ENCODE assay signal across 14 cellular contexts in the genomic region with DNA sequence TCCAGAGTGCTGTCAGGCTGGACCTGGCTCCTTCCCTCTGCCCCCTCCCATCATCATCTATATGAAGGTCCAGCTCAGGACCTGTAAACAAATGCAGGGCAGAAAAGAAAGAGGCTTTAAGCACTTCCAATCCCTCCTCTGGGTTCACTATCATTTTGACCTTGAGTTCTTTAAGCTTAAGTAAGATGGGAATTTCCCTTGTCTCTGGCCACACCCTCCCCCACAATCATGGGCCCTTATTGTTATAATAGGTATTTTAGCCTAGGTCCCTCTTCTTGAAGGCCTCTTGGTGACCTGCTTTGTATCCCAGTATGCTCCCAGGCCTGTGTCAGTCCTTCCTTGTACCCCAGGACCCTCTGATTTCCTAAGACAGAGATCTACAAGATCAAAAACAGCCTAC. TPM values are rescaled to one million over a fixed set of nuclear protein-coding genes. Genes with fewer than 3 reads are reported as not detected.
DNase-seq lines count a peak whose midpoint lies in the region; ATAC-seq and TF ChIP-seq lines count a peak whose summit lies in the region.
"Had no signal": no experiment of that assay in that cellular context is flagged by ENCODE, and none has a peak within 500 bp of the region (broad histone marks: within the 10 kb centered on the region; RNA-seq: fewer than 3 reads in every experiment).

No MANE protein-coding gene starts in this region.

- 0 out of 2 replicates have a peak overlapping the region, but pooled peaks have one; percentile 18 for H2AFZ ChIP-seq in MM.1S (ENCODE audit: low read length)

- DNase-seq in activated CD4-positive, CD25-positive, alpha-beta regulatory T cell (lab: John Stamatoyannopoulos, UW) = no peak
- DNase-seq in MM.1S (peak; percentile 58), epithelial cell of esophagus (ENCODE audit: low read depth) (peak; percentile 69), renal cortical epithelial cell (ENCODE audit: low read depth) (peak; percentile 72), GOT3 (lab: John Stamatoyannopoulos, UW) (no peak), cerebellar nuclear complex (lab: John Stamatoyannopoulos, UW) (no peak)
- DNase-seq: activated T-cell treated with anti-CD3 and anti-CD28 coated beads, Interleukin-2, amount 50 U/mL, for 4 hours; left cardiac atrium; NCI-H2227 treated with DMSO at 0.1 percent for 48 hours had no signal

- TF ChIP-seq CTCF in MM.1S (IDR thresholded peaks at IDR 0.05; ENCODE audit: low read length) (no peak), epithelial cell of esophagus (IDR thresholded peaks at IDR 0.05; ENCODE audit: insufficient read depth, low read depth, low read length, missing control alignments) (no peak)

- peak overlapping the region; percentile 43; the same call in 1 of the 2 replicates for H3K4me2 ChIP-seq in MM.1S (ENCODE audit: low read depth, low read length)

- H3K4me3 ChIP-seq in MM.1S (ENCODE audit: low read length) (no peak overlapping the region), epithelial cell of esophagus (ENCODE audit: low read length) (no peak overlapping the region)
- H3K4me3 ChIP-seq: prostate gland had no signal

- H3K27me3 ChIP-seq in MM.1S (replicated peaks; ENCODE audit: insufficient read depth, low read length) = no peaks in the 10 kb centered on the region

- no peak overlapping the region for H3K9ac ChIP-seq in MM.1S (ENCODE audit: low read length)

- no peaks in the 10 kb centered on the region for H3K9me3 ChIP-seq in MM.1S (replicated peaks; ENCODE audit: insufficient read depth, low read length)
- H3K9me3 ChIP-seq: prostate gland had no signal

- H3K36me3 ChIP-seq in MM.1S (replicated peaks; ENCODE audit: insufficient read depth, low read length) = no peaks in the 10 kb centered on the region
- H3K36me3 ChIP-seq: prostate gland had no signal

- H3K4me1 ChIP-seq in MM.1S (ENCODE audit: low read length) = peaks cover 29% of the 10 kb centered on the region

- H3K9me2 ChIP-seq in MM.1S (replicated peaks; ENCODE audit: insufficient read depth, low read length) = no peaks in the 10 kb centered on the region

- H3K79me2 ChIP-seq in MM.1S (ENCODE audit: low read length) = no peaks in the 10 kb centered on the region

- no peaks in the 10 kb centered on the region for H4K20me1 ChIP-seq in MM.1S (ENCODE audit: insufficient read depth, low read length)

- H3F3A ChIP-seq in MM.1S (ENCODE audit: insufficient read depth, low read length) = peaks cover 8% of the 10 kb centered on the region

- no peak overlapping the region; the same call in 1 of the 2 replicates for H3K27ac ChIP-seq in MM.1S (ENCODE audit: low read length)
- H3K27ac ChIP-seq: prostate gland had no signal

- ATAC-seq in activated CD4-positive, CD25-positive, alpha-beta regulatory T cell treated with anti-CD3 and anti-CD28 coated beads, Interleukin-2, amount 50 U/mL, for 24 hours = peak; percentile 59 to 63
- no peak for ATAC-seq in HG03571 (IDR thresholded peaks at IDR 0.05; ENCODE audit: unreplicated experiment)
- ATAC-seq: HCT116, T-cell had no signal

RNA-seq across cellular contexts. Expression of gene EPS15, which starts 45.1 kb away (rescaled TPM):
- 52.3 and 67.6 TPM in 2 replicates for total RNA-seq in renal cortical epithelial cell

RNA-seq across cellular contexts. Expression of gene OSBPL9, which starts 52.8 kb away (rescaled TPM):
- 114 and 165 TPM in 2 replicates for total RNA-seq in renal cortical epithelial cell

Comparison
In these comparisons a context has a peak if more than half of its experiments do, and no peak if none do; other contexts are left out.
1. DNase-seq: peak in MM.1S (single experiment), epithelial cell of esophagus (single experiment) and renal cortical epithelial cell (single experiment); none in activated CD4-positive, CD25-positive, alpha-beta regulatory T cell (0 of 4), GOT3 (single experiment) and cerebellar nuclear complex (0 of 2).